Comparison of ENCODE assay signal across 13 cellular contexts in the genomic region with DNA sequence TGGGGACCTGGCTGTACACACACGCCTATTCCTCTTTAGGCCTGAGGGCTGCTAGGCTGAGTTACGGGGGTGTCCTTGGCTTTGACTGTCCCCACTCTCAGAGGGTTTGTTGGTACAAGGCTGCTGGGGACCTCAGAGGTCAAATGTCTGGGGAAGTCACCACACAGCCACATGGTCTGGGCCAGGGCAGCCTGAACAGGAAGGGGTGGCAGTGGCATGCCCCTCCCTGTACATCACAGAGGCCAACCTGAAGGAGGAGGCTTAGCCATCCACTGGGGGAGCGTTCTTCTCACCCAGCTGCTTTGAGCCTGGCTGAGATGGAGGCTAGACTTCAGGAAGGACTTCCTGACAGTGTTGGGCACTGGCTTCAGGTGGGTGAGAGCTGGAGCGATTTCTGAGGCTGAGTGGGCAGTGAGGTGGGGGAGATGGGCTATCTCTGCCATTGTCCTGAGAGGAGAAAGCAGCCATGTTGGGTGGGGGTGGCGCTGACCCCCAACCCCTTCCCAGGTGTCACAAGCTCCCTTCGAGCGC. TPM values are rescaled to one million over a fixed set of nuclear protein-coding genes. Genes with fewer than 3 reads are reported as not detected.
DNase-seq lines count a peak whose midpoint lies in the region; ATAC-seq and TF ChIP-seq lines count a peak whose summit lies in the region.
"Had no signal": no experiment of that assay in that cellular context is flagged by ENCODE, and none has a peak within 500 bp of the region (broad histone marks: within the 10 kb centered on the region; RNA-seq: fewer than 3 reads in every experiment).

No MANE protein-coding gene starts in this region.

- no peak overlapping the region for H3K4me3 Mint-ChIP-seq in activated T-cell treated with anti-CD3 and anti-CD28 coated beads, Interleukin-2, amount 50 U/mL, for 24 hours
- H3K4me3 Mint-ChIP-seq in memory B cell: no peak overlapping the region
- H3K4me3 Mint-ChIP-seq: dendritic cell treated with granulocyte-macrophage colony-stimulating factor and Interleukin-4, amounts not matched to agents 40 ng/mL and 50 ng/mL, for 4 days had no signal

- H4K20me1 ChIP-seq in PC-9 (ENCODE audit: insufficient read depth): peaks cover 10% of the 10 kb centered on the region; the same call in 1 of the 2 replicates

- BruUV-seq in PC-9 (replicated peaks; lab: Mats Ljungman, UMichigan): no TSS peak

- peaks cover 61% of the 10 kb centered on the region for H3K4me1 ChIP-seq in thymus (ENCODE audit: control insufficient read depth, insufficient read depth, low read length)
- H3K4me1 ChIP-seq in PC-9 (replicated peaks; ENCODE audit: insufficient read depth): no peaks in the 10 kb centered on the region

- DNase-seq in activated T-cell treated with anti-CD3 and anti-CD28 coated beads, Interleukin-2, amount 50 U/mL, for 24 hours: no peak
- DNase-seq in activated T-cell treated with anti-CD3 and anti-CD28 coated beads, Interleukin-2, amount 50 U/mL, for 48 hours: no peak
- DNase-seq in memory B cell (ENCODE audit: low spot score in 2 of 2): no peak
- no peak for DNase-seq in PC-9
- DNase-seq: 8988T, testis had no signal

- no peaks in the 10 kb centered on the region for H3K9me3 Mint-ChIP-seq in activated T-cell treated with anti-CD3 and anti-CD28 coated beads, Interleukin-2, amount 50 U/mL, for 24 hours
- H3K9me3 Mint-ChIP-seq in memory B cell: no peaks in the 10 kb centered on the region
- H3K9me3 Mint-ChIP-seq: activated naive CD4-positive, alpha-beta T cell treated with anti-CD3 and anti-CD28 coated beads, Interleukin-2, amount 50 U/mL, for 72 hours; dendritic cell treated with granulocyte-macrophage colony-stimulating factor and Interleukin-4, amounts not matched to agents 40 ng/mL and 50 ng/mL, for 4 days had no signal

- 54% methylated on average over 7 of the region's 7 CpGs for WGBS in thymus

- POLR2A ChIA-PET in PC-9 (lab: Charles Lee; ENCODE audit: unreplicated experiment): no interaction called here

- H3K27ac ChIP-seq in angular gyrus (ENCODE audit: low read depth, low read length) (peak overlapping the region; percentile 86), thymus (ENCODE audit: low read depth) (peak overlapping the region; percentile 74), PC-9 (no peak overlapping the region)
- H3K27ac ChIP-seq: HL-60, testis had no signal

- CTCF ChIA-PET in PC-9 (lab: Charles Lee): no interaction called here

- H3K9me2 ChIP-seq in PC-9 (ENCODE audit: insufficient read depth): no peaks in the 10 kb centered on the region

- H3K9me3 ChIP-seq in thymus (ENCODE audit: control insufficient read depth) (no peaks in the 10 kb centered on the region), PC-9 (ENCODE audit: insufficient read depth, low read depth) (no peaks in the 10 kb centered on the region)
- H3K9me3 ChIP-seq: testis had no signal

- no peak overlapping the region for H2AFZ ChIP-seq in PC-9

- H3K4me2 ChIP-seq in PC-9: no peak overlapping the region

- H3K4me1 Mint-ChIP-seq in activated T-cell treated with anti-CD3 and anti-CD28 coated beads, Interleukin-2, amount 50 U/mL, for 24 hours (ENCODE audit: low read depth): peaks cover 6% of the 10 kb centered on the region
- H3K4me1 Mint-ChIP-seq in memory B cell: peaks cover 42% of the 10 kb centered on the region

- H3K79me2 ChIP-seq in PC-9 (ENCODE audit: low read depth): no peaks in the 10 kb centered on the region

- no peaks in the 10 kb centered on the region for H3K36me3 Mint-ChIP-seq in activated T-cell treated with anti-CD3 and anti-CD28 coated beads, Interleukin-2, amount 50 U/mL, for 24 hours (ENCODE audit: low read depth)
- peaks cover 14% of the 10 kb centered on the region for H3K36me3 Mint-ChIP-seq in memory B cell
- H3K36me3 Mint-ChIP-seq: activated naive CD4-positive, alpha-beta T cell treated with anti-CD3 and anti-CD28 coated beads, Interleukin-2, amount 50 U/mL, for 72 hours had no signal

- TF ChIP-seq CTCF in PC-9 (conservative IDR thresholded peaks at IDR 0.05): no peak

- H3F3A ChIP-seq in PC-9 (ENCODE audit: insufficient read depth, low read depth): peaks cover 11% of the 10 kb centered on the region; the same call in 1 of the 2 replicates

- H3K4me3 ChIP-seq in thymus (ENCODE audit: low read length): no peak overlapping the region
- H3K4me3 ChIP-seq in PC-9: no peak overlapping the region
- H3K4me3 ChIP-seq: testis had no signal

- peaks cover 43% of the 10 kb centered on the region for H3K36me3 ChIP-seq in thymus (ENCODE audit: control insufficient read depth, insufficient read depth)
- H3K36me3 ChIP-seq in PC-9 (ENCODE audit: low read depth): no peaks in the 10 kb centered on the region

- ATAC-seq in memory B cell (ENCODE audit: low read depth) (peak; percentile 14), HG02759 (IDR thresholded peaks at IDR 0.05; ENCODE audit: unreplicated experiment) (no peak), GM21360 (IDR thresholded peaks at IDR 0.05; ENCODE audit: unreplicated experiment) (no peak)
- ATAC-seq: activated naive CD4-positive, alpha-beta T cell treated with anti-CD3 and anti-CD28 coated beads, Interleukin-2, amount 50 U/mL, for 72 hours had no signal

- H3K27me3 ChIP-seq in thymus (ENCODE audit: control insufficient read depth, insufficient read depth): no peaks in the 10 kb centered on the region
- H3K27me3 ChIP-seq in PC-9 (ENCODE audit: insufficient read depth, low read depth): no peaks in the 10 kb centered on the region
- H3K27me3 ChIP-seq: testis had no signal

- intact Hi-C loops in PC-9 (cut with micrococcal nuclease; ENCODE audit: unreplicated experiment): no loop called here

- no peaks in the 10 kb centered on the region for H3K27me3 Mint-ChIP-seq in activated T-cell treated with anti-CD3 and anti-CD28 coated beads, Interleukin-2, amount 50 U/mL, for 24 hours
- H3K27me3 Mint-ChIP-seq in memory B cell: no peaks in the 10 kb centered on the region

- peak overlapping the region; percentile 55 for H3K27ac Mint-ChIP-seq in activated T-cell treated with anti-CD3 and anti-CD28 coated beads, Interleukin-2, amount 50 U/mL, for 24 hours
- peak overlapping the region; percentile 75 for H3K27ac Mint-ChIP-seq in memory B cell
- H3K27ac Mint-ChIP-seq: activated naive CD4-positive, alpha-beta T cell treated with anti-CD3 and anti-CD28 coated beads, Interleukin-2, amount 50 U/mL, for 72 hours; dendritic cell treated with granulocyte-macrophage colony-stimulating factor and Interleukin-4, amounts not matched to agents 40 ng/mL and 50 ng/mL, for 4 days had no signal

RNA-seq across cellular contexts. Expression of a gene that starts 36.3 kb away (rescaled TPM):
- polyA plus RNA-seq in thymus: 47.9 TPM
- 59.9 and 68.2 TPM in 2 replicates for total RNA-seq in PC-9 (2021)
